Comparison of ENCODE assay signal across 27 cellular contexts in genomic region chr2:129001926-129002325, GRCh38.
"Had no signal": no experiment of that assay in that cellular context is flagged by ENCODE, and none has a peak within 500 bp of the region (broad histone marks: within the 10 kb centered on the region; RNA-seq: fewer than 3 reads in every experiment).

No MANE protein-coding gene starts in this region.

- H3K4me1 ChIP-seq: colonic mucosa, foreskin keratinocyte, gastroesophageal sphincter, left lung, lower lobe of right lung had no signal

- FAIRE-seq: endometrium, frontal cortex, keratinocyte had no signal

- ATAC-seq: effector memory CD8-positive, alpha-beta T cell; esophagus mucosa; foreskin keratinocyte; gastroesophageal sphincter; left cardiac atrium; left lung; left ventricle myocardium superior; lower lobe of right lung; mucosa of descending colon had no signal

- H3K36me3 ChIP-seq: colonic mucosa, gastroesophageal sphincter, left lung, lower lobe of right lung had no signal

- H3K9me3 ChIP-seq: colonic mucosa, gastroesophageal sphincter, left lung, lower lobe of right lung, mucosa of descending colon had no signal

- H3K27ac ChIP-seq: colonic mucosa, epithelial cell of prostate, foreskin keratinocyte, gastroesophageal sphincter, hepatocyte, left lung, lower lobe of right lung had no signal

- H3K9me3 Mint-ChIP-seq: dendritic cell treated with granulocyte-macrophage colony-stimulating factor and Interleukin-4, amounts not matched to agents 40 ng/mL and 50 ng/mL, for 4 days; endodermal cell had no signal

- H3K27me3 ChIP-seq: colonic mucosa, foreskin keratinocyte, gastroesophageal sphincter, hepatocyte, left lung had no signal

- H3K27me3 Mint-ChIP-seq: dendritic cell treated with granulocyte-macrophage colony-stimulating factor and Interleukin-4, amounts not matched to agents 40 ng/mL and 50 ng/mL, for 4 days; effector memory CD8-positive, alpha-beta T cell had no signal

- H3K4me3 Mint-ChIP-seq: dendritic cell treated with granulocyte-macrophage colony-stimulating factor and Interleukin-4, amounts not matched to agents 40 ng/mL and 50 ng/mL, for 4 days; effector memory CD8-positive, alpha-beta T cell; endodermal cell; immature natural killer cell; mesothelial cell of epicardium had no signal

- H3K36me3 Mint-ChIP-seq: immature natural killer cell had no signal

- DNase-seq: cerebellar nuclear complex; colonic mucosa; cortex of kidney; effector CD8-positive, alpha-beta T cell; effector memory CD8-positive, alpha-beta T cell; endodermal cell; erythroblast; foreskin keratinocyte; glutamatergic neuron; head of caudate nucleus; hypothalamus; immature natural killer cell; left cardiac atrium; left lung; left ventricle myocardium superior; lower lobe of right lung; mesenchymal stem cell; mucosa of descending colon had no signal

- H3K4me1 Mint-ChIP-seq: endodermal cell, immature natural killer cell had no signal

- H3K4me3 ChIP-seq: colonic mucosa, gastroesophageal sphincter, hepatocyte, left lung, lower lobe of right lung, mucosa of descending colon had no signal

- H3K27ac Mint-ChIP-seq: dendritic cell treated with granulocyte-macrophage colony-stimulating factor and Interleukin-4, amounts not matched to agents 40 ng/mL and 50 ng/mL, for 4 days; effector memory CD8-positive, alpha-beta T cell; endodermal cell; immature natural killer cell; mesothelial cell of epicardium had no signal
